In the genomic region with DNA sequence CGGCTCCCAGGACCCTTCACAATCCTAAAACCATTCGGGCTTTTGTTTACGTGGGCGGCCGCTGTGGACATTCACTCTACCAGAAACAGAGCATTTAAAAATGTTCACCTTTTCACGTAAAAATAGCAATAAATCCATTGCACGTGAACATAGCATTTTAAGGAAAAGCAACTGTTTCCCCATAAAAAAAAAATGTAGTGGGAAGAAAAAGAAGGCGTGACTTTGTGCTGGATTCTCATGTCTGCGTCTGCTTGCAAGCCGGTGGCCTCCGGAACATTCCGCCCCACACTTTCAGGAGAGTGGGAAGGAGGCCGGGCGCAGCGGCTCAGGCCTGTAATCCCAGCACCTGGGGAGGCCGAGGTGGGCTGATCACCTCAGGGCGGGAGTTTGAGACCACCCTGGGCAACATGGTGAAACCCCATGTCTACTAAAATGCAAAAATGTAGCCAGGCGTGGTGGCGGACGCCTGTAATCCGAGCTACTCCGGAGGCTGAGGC, we compare ENCODE assay signal across 19 cellular contexts. TPM values are rescaled to one million over a fixed set of nuclear protein-coding genes. Genes with fewer than 3 reads are reported as not detected.
DNase-seq lines count a peak whose midpoint lies in the region; ATAC-seq, FAIRE-seq and TF ChIP-seq lines count a peak whose summit lies in the region.
"Had no signal": no experiment of that assay in that cellular context is flagged by ENCODE, and none has a peak within 500 bp of the region (broad histone marks: within the 10 kb centered on the region; RNA-seq: fewer than 3 reads in every experiment).

No MANE protein-coding gene starts in this region.

- WGBS in K562 (ENCODE audit: insufficient coverage, low coverage, missing lambda C conversion rate) = 42% methylated on average over 19 of the region's 22 CpGs

- no peak for TF ChIP-seq POLR2A in K562 (conservative IDR thresholded peaks at IDR 0.05)

- ATAC-seq in GM23338 (no peak), K562 (no peak)

- in situ Hi-C loops in K562 (cut with MboI) = loop anchor here (5.0 kb wide), 1 partner anchor 233 kb away; no protein-coding TSS in a partner anchor

- H3K27ac ChIP-seq in 22Rv1 (no peak overlapping the region), GM23338 (ENCODE audit: low read depth) (no peak overlapping the region), K562 (ENCODE audit: extremely low read depth, low read depth, low read length) (no peak overlapping the region), neural cell (ENCODE audit: low read length) (no peak overlapping the region)
- H3K27ac ChIP-seq: gastroesophageal sphincter, HL-60, upper lobe of left lung had no signal

- TF ChIP-seq CTCF in 22Rv1 (IDR thresholded peaks at IDR 0.05) (peak; percentile 39), GM23338 (conservative IDR thresholded peaks at IDR 0.05; ENCODE audit: low read depth in 2 of 2) (no peak), K562 (IDR thresholded peaks at IDR 0.05 in 2 of 3, conservative IDR thresholded peaks at IDR 0.05 in 1 of 3; ENCODE audit: insufficient read depth in 2 of 3, low read depth in 1 of 3, low read length in 3 of 3) (0 out of 6 replicates have a peak, but pooled peaks of 1 of the 3 experiments have one; percentile 5), neural cell (IDR thresholded peaks at IDR 0.05; ENCODE audit: poor library complexity, severe bottlenecking) (peak; percentile 17)

- peak overlapping the region; percentile 97 for H2AFZ ChIP-seq in GM23338
- H2AFZ ChIP-seq in K562 (ENCODE audit: low read depth, low read length) = no peak overlapping the region
- no peak overlapping the region for H2AFZ ChIP-seq in neural cell (ENCODE audit: low read depth, low read length)

- H3K27me3 Mint-ChIP-seq in GM23338 (ENCODE audit: insufficient read depth, low read depth, poor library complexity) = peaks cover 14% of the 10 kb centered on the region

- no peak for FAIRE-seq in K562 (lab: Jason Lieb, UNC)

- H3K4me1 ChIP-seq in GM23338 (ENCODE audit: insufficient read depth) (no peaks in the 10 kb centered on the region), K562 (replicated peaks in 1 of 2; ENCODE audit: control insufficient read depth in 2 of 2, insufficient read depth in 2 of 2, low read length in 2 of 2) (peaks cover 0 to 42% of the 10 kb centered on the region in 2 experiments; a peak in 2 of 5 replicates)

- POLR2A ChIA-PET in K562 (lab: Yijun Ruan, JAX) = no interaction called here

- peak overlapping the region; percentile 59 for H3K4me3 Mint-ChIP-seq in GM23338
- H3K4me3 Mint-ChIP-seq: stimulated activated memory B cell treated with anti-CD40 and anti-IgM and Interleukin-4, amounts not matched to agents 10 μg/mL and 1 μg/mL and 100 μg/mL, for 72 hours had no signal

- H3K9me3 Mint-ChIP-seq in GM23338 = peaks cover 2% of the 10 kb centered on the region; the same call in 2 of the 3 replicates

- no peaks in the 10 kb centered on the region for H3K79me2 ChIP-seq in GM23338 (replicated peaks; ENCODE audit: insufficient read depth)
- H3K79me2 ChIP-seq in K562 (ENCODE audit: control insufficient read depth, insufficient read depth, low read length) = no peaks in the 10 kb centered on the region
- H3K79me2 ChIP-seq in neural cell (replicated peaks; ENCODE audit: insufficient read depth, low read length) = no peaks in the 10 kb centered on the region

- BruUV-seq in K562 (replicated peaks; lab: Mats Ljungman, UMichigan) = no TSS peak

- H3K9me2 ChIP-seq in GM23338 (ENCODE audit: insufficient read depth) (no peaks in the 10 kb centered on the region), neural cell (ENCODE audit: insufficient read depth, low read length) (no peaks in the 10 kb centered on the region)

- H3K36me3 Mint-ChIP-seq in GM23338 (ENCODE audit: low read depth) = no peaks in the 10 kb centered on the region

- H3K9ac ChIP-seq in K562 (ENCODE audit: insufficient read depth in 1 of 2, low read depth in 2 of 2, low read length in 2 of 2) (no peak overlapping the region), neural cell (ENCODE audit: low read length) (no peak overlapping the region)

- CTCF ChIA-PET in K562 (lab: Yijun Ruan, JAX; ENCODE audit: low intra/inter-chr PET ratio) = interaction anchor here (0.5 to 1.7 kb wide), 5 partner anchors 66 to 381 kb away, joined by 3 to 6 read pairs (median 4); no protein-coding TSS in a partner anchor

- H3K27me3 ChIP-seq in GM23338 (ENCODE audit: insufficient read depth) (no peaks in the 10 kb centered on the region; the same call in 1 of the 2 replicates), K562 (ENCODE audit: control insufficient read depth in 2 of 2, insufficient read depth in 2 of 2, low read length in 2 of 2) (peaks cover 31 to 77% of the 10 kb centered on the region in 2 experiments), neural cell (ENCODE audit: insufficient read depth, low read depth, low read length) (no peaks in the 10 kb centered on the region)

- H4K20me1 ChIP-seq in GM23338 (replicated peaks; ENCODE audit: insufficient read depth) (peaks cover 3% of the 10 kb centered on the region; the same call in 1 of the 2 replicates), K562 (replicated peaks; ENCODE audit: control insufficient read depth, insufficient read depth, low read length) (no peaks in the 10 kb centered on the region), neural cell (ENCODE audit: insufficient read depth) (no peaks in the 10 kb centered on the region)

- peak overlapping the region; percentile 66 for H3K4me3 ChIP-seq in GM23338
- no peak overlapping the region for H3K4me3 ChIP-seq in K562
- no peak overlapping the region for H3K4me3 ChIP-seq in neural cell (ENCODE audit: low read length)

- peak overlapping the region; percentile 84 for H3K4me2 ChIP-seq in GM23338
- no peak overlapping the region for H3K4me2 ChIP-seq in K562 (ENCODE audit: insufficient read depth, low read length)
- no peak overlapping the region for H3K4me2 ChIP-seq in neural cell (ENCODE audit: low read length)

- H3F3A ChIP-seq in GM23338 (replicated peaks; ENCODE audit: low read depth) = peaks cover 8% of the 10 kb centered on the region; the same call in 1 of the 2 replicates
- no peaks in the 10 kb centered on the region for H3F3A ChIP-seq in neural cell (ENCODE audit: insufficient read depth, low read length, poor library complexity, severe bottlenecking)

- H3K36me3 ChIP-seq in GM23338 (ENCODE audit: insufficient read depth) (no peaks in the 10 kb centered on the region), K562 (ENCODE audit: control insufficient read depth, insufficient read depth, low read length) (no peaks in the 10 kb centered on the region), neural cell (ENCODE audit: insufficient read depth, low read length) (no peaks in the 10 kb centered on the region)
- H3K36me3 ChIP-seq: gastroesophageal sphincter, upper lobe of left lung had no signal

- intact Hi-C loops in K562 (cut with micrococcal nuclease) = loop anchor here (2.0 kb wide), 1 partner anchor 241 kb away; no protein-coding TSS in a partner anchor

- H3K4me1 Mint-ChIP-seq in GM23338 = peaks cover 2% of the 10 kb centered on the region

- H3K9me1 ChIP-seq in K562 (ENCODE audit: control insufficient read depth, insufficient read depth, low read length) = no peaks in the 10 kb centered on the region

- H3K9me3 ChIP-seq in K562 (replicated peaks; ENCODE audit: control insufficient read depth, insufficient read depth, low read depth, low read length) (no peaks in the 10 kb centered on the region; the same call in 1 of the 2 replicates), neural cell (ENCODE audit: low read length) (no peaks in the 10 kb centered on the region)

- H3K27ac Mint-ChIP-seq in GM23338 = no peak overlapping the region
- H3K27ac Mint-ChIP-seq: progenitor cell of endocrine pancreas; stimulated activated memory B cell treated with anti-CD40 and anti-IgM and Interleukin-4, amounts not matched to agents 10 μg/mL and 1 μg/mL and 100 μg/mL, for 72 hours had no signal

- TF ChIP-seq EP300 in K562 (IDR thresholded peaks at IDR 0.05; ENCODE audit: low read length) (no peak), neural cell (conservative IDR thresholded peaks at IDR 0.05; ENCODE audit: poor library complexity, severe bottlenecking) (no peak)

- DNase-seq in GM23338 (ENCODE audit: low spot score) (no peak), K562 (ENCODE audit: extremely low read depth in 1 of 4, low spot score in 3 of 4) (no peak), T-helper 2 cell (no peak), SW480 (ENCODE audit: low spot score) (no peak), cerebellar cortex (ENCODE audit: low spot score) (no peak), MV-4-11 (lab: John Stamatoyannopoulos, UW) (no peak)
- DNase-seq: COR-L47, cortex of kidney, NCI-H1092 treated with DMSO at 0.1 percent for 48 hours had no signal

- TF ChIP-seq RAD21 in K562 (CRISPR knock-in tag; conservative IDR thresholded peaks at IDR 0.05 in 1 of 2, IDR thresholded peaks at IDR 0.05 in 1 of 2) (no peak), neural cell (conservative IDR thresholded peaks at IDR 0.05) (peak; percentile 10)

RNA-seq across cellular contexts. Expression of a gene that starts 13.4 kb away (rescaled TPM):
- not detected in 2 replicates for total RNA-seq in GM23338 (2014; rRNA removed; shearing (Covaris generic))
- polyA plus RNA-seq in GM23338 (2016; fragmentation: Nextera tagmentation; extraction: Ambion mirVana) (0.29 and 0.30 TPM in 2 replicates), K562 (2011; rRNA removed) (not detected in 2 replicates), K562 (2014; fragmentation: Illumina TruSeq; extraction: Trizol) (not detected in 2 replicates), K562 (2014; fragmentation: Nextera tagmentation; extraction: Ambion mirVana) (not detected), K562 (2014; rRNA removed) (not detected in 2 replicates), neural cell (not detected in 2 replicates)
- not detected in 2 replicates for total RNA-seq in K562 (2011; cell fraction: chromatin; rRNA removed; ENCODE audit: low replicate concordance)
- total RNA-seq in K562 (2011; cell fraction: nucleolus; rRNA removed) = not detected in 2 replicates
- not detected in 2 replicates for total RNA-seq in K562 (2011; cell fraction: nucleoplasm; rRNA removed)
- total RNA-seq in K562 (2014; rRNA removed) (not detected in 2 replicates), K562 (2014; rRNA removed; fragmentation: Illumina TruSeq; extraction: Trizol) (not detected in 2 replicates), K562 (2015; rRNA removed; fragmentation: Illumina TruSeq; extraction: Trizol) (not detected in 2 replicates), K562 (2021) (not detected in 2 replicates)
- polyA plus RNA-seq in K562 (2011; cell fraction: cytosol; rRNA removed) = not detected in 2 replicates
- not detected in 2 replicates for polyA plus RNA-seq in K562 (2011; cell fraction: nucleus; rRNA removed)
- polyA plus RNA-seq in K562 (2012) = 1.00 and 1.4 TPM in 2 replicates
- polyA minus RNA-seq in K562 (2011; rRNA and poly(A)+ RNA removed) = not detected in 2 replicates
- polyA minus RNA-seq in K562 (2011; cell fraction: cytosol; rRNA and poly(A)+ RNA removed) = not detected in 2 replicates
- polyA minus RNA-seq in K562 (2011; cell fraction: nucleus; rRNA and poly(A)+ RNA removed) = not detected in 2 replicates
- polyA minus RNA-seq in neural cell = not detected in 2 replicates
- total RNA-seq: epithelial cell of proximal tubule, gastroesophageal sphincter, liver, progenitor cell of endocrine pancreas, upper lobe of left lung had no signal
- polyA plus RNA-seq: AG04450, liver had no signal

RNA-seq across cellular contexts. Expression of a gene that starts 25.5 kb away (rescaled TPM):
- total RNA-seq in GM23338 (2014; rRNA removed; shearing (Covaris generic)) = 108 and 129 TPM in 2 replicates
- polyA plus RNA-seq in GM23338 (2016; fragmentation: Nextera tagmentation; extraction: Ambion mirVana) (61.3 and 69.2 TPM in 2 replicates), K562 (2011; rRNA removed) (17.0 and 32.6 TPM in 2 replicates), K562 (2014; fragmentation: Illumina TruSeq; extraction: Trizol) (5.1 and 23.0 TPM in 2 replicates), K562 (2014; fragmentation: Nextera tagmentation; extraction: Ambion mirVana) (1 to 10 TPM; 2.5 to 2.7 TPM), K562 (2014; rRNA removed) (91.5 and 93.4 TPM in 2 replicates), neural cell (25.7 and 31.2 TPM in 2 replicates)
- 53.1 and 261 TPM in 2 replicates for total RNA-seq in K562 (2011; cell fraction: chromatin; rRNA removed; ENCODE audit: low replicate concordance)
- 207 and 214 TPM in 2 replicates for total RNA-seq in K562 (2011; cell fraction: nucleolus; rRNA removed)
- total RNA-seq in K562 (2011; cell fraction: nucleoplasm; rRNA removed) = 88.6 and 90.7 TPM in 2 replicates
- total RNA-seq in K562 (2014; rRNA removed) (57.2 and 70.7 TPM in 2 replicates), K562 (2014; rRNA removed; fragmentation: Illumina TruSeq; extraction: Trizol) (2.7 and 4.4 TPM in 2 replicates), K562 (2015; rRNA removed; fragmentation: Illumina TruSeq; extraction: Trizol) (21.1 and 22.1 TPM in 2 replicates), K562 (2021) (121 and 123 TPM in 2 replicates)
- 23.3 and 65.2 TPM in 2 replicates for polyA plus RNA-seq in K562 (2011; cell fraction: cytosol; rRNA removed)
- 379 and 556 TPM in 2 replicates for polyA plus RNA-seq in K562 (2011; cell fraction: nucleus; rRNA removed)
- 65.7 and 81.8 TPM in 2 replicates for polyA plus RNA-seq in K562 (2012)
- polyA minus RNA-seq in K562 (2011; rRNA and poly(A)+ RNA removed) = 2.7 and 4.0 TPM in 2 replicates
- polyA minus RNA-seq in K562 (2011; cell fraction: cytosol; rRNA and poly(A)+ RNA removed) = 8.6 and 13.5 TPM in 2 replicates
- 59.3 and 59.4 TPM in 2 replicates for polyA minus RNA-seq in K562 (2011; cell fraction: nucleus; rRNA and poly(A)+ RNA removed)
- 11.5 and 21.2 TPM in 2 replicates for polyA minus RNA-seq in neural cell

RNA-seq across cellular contexts. Expression of a gene that starts 25.8 kb away (rescaled TPM):
- 41.9 and 79.5 TPM in 2 replicates for total RNA-seq in GM23338 (2014; rRNA removed; shearing (Covaris generic))
- polyA plus RNA-seq in GM23338 (2016; fragmentation: Nextera tagmentation; extraction: Ambion mirVana) = 19.1 and 20.7 TPM in 2 replicates
- total RNA-seq in K562 (2011; cell fraction: chromatin; rRNA removed; ENCODE audit: low replicate concordance) = 10.9 and 59.9 TPM in 2 replicates
- 59.0 and 69.6 TPM in 2 replicates for total RNA-seq in K562 (2011; cell fraction: nucleolus; rRNA removed)
- total RNA-seq in K562 (2011; cell fraction: nucleoplasm; rRNA removed) = 21.1 and 25.7 TPM in 2 replicates
- 50.7 and 67.3 TPM in 2 replicates for total RNA-seq in K562 (2014; rRNA removed)
- total RNA-seq in K562 (2014; rRNA removed; fragmentation: Illumina TruSeq; extraction: Trizol) = 1.7 and 3.3 TPM in 2 replicates
- 22.7 and 27.2 TPM in 2 replicates for total RNA-seq in K562 (2015; rRNA removed; fragmentation: Illumina TruSeq; extraction: Trizol)
- total RNA-seq in K562 (2021) = 55.2 and 55.9 TPM in 2 replicates
- 12.0 and 17.7 TPM in 2 replicates for polyA plus RNA-seq in K562 (2011; rRNA removed)
- 26.1 and 86.4 TPM in 2 replicates for polyA plus RNA-seq in K562 (2011; cell fraction: cytosol; rRNA removed)
- polyA plus RNA-seq in K562 (2011; cell fraction: nucleus; rRNA removed) = 56.1 and 93.4 TPM in 2 replicates
- 24.6 and 30.5 TPM in 2 replicates for polyA plus RNA-seq in K562 (2012)
- polyA plus RNA-seq in K562 (2014; fragmentation: Illumina TruSeq; extraction: Trizol) = 7.0 and 30.1 TPM in 2 replicates
- polyA plus RNA-seq in K562 (2014; fragmentation: Nextera tagmentation; extraction: Ambion mirVana) = under 1 TPM; 0.45 to 0.98 TPM
- polyA plus RNA-seq in K562 (2014; rRNA removed) = 56.6 and 66.9 TPM in 2 replicates
- 3.8 and 4.8 TPM in 2 replicates for polyA minus RNA-seq in K562 (2011; rRNA and poly(A)+ RNA removed)
- 18.6 and 19.8 TPM in 2 replicates for polyA minus RNA-seq in K562 (2011; cell fraction: cytosol; rRNA and poly(A)+ RNA removed)
- polyA minus RNA-seq in K562 (2011; cell fraction: nucleus; rRNA and poly(A)+ RNA removed) = 30.8 and 34.1 TPM in 2 replicates
- 42.4 and 44.8 TPM in 2 replicates for polyA plus RNA-seq in neural cell
- polyA minus RNA-seq in neural cell = 23.7 and 26.1 TPM in 2 replicates

RNA-seq across cellular contexts. Expression of a gene that starts 53.4 kb away (rescaled TPM):
- 0.10 TPM in 1 of 2 replicates, not detected in the other for total RNA-seq in GM23338 (2014; rRNA removed; shearing (Covaris generic))
- polyA plus RNA-seq in GM23338 (2016; fragmentation: Nextera tagmentation; extraction: Ambion mirVana) (not detected in 2 replicates), K562 (2011; rRNA removed) (not detected in 2 replicates), K562 (2014; fragmentation: Illumina TruSeq; extraction: Trizol) (not detected in 2 replicates), K562 (2014; fragmentation: Nextera tagmentation; extraction: Ambion mirVana) (not detected), K562 (2014; rRNA removed) (not detected in 2 replicates), neural cell (0.40 and 0.63 TPM in 2 replicates)
- not detected in 2 replicates for total RNA-seq in K562 (2011; cell fraction: chromatin; rRNA removed; ENCODE audit: low replicate concordance)
- total RNA-seq in K562 (2011; cell fraction: nucleolus; rRNA removed) = not detected in 2 replicates
- not detected in 2 replicates for total RNA-seq in K562 (2011; cell fraction: nucleoplasm; rRNA removed)
- total RNA-seq in K562 (2014; rRNA removed) (not detected in 2 replicates), K562 (2014; rRNA removed; fragmentation: Illumina TruSeq; extraction: Trizol) (not detected in 2 replicates), K562 (2015; rRNA removed; fragmentation: Illumina TruSeq; extraction: Trizol) (not detected in 2 replicates), K562 (2021) (0.22 TPM in 1 of 2 replicates, not detected in the other)
- polyA plus RNA-seq in K562 (2011; cell fraction: cytosol; rRNA removed) = not detected in 2 replicates
- not detected in 2 replicates for polyA plus RNA-seq in K562 (2011; cell fraction: nucleus; rRNA removed)
- not detected in 2 replicates for polyA plus RNA-seq in K562 (2012)
- not detected in 2 replicates for polyA minus RNA-seq in K562 (2011; rRNA and poly(A)+ RNA removed)
- polyA minus RNA-seq in K562 (2011; cell fraction: cytosol; rRNA and poly(A)+ RNA removed) = 0.86 and 3.8 TPM in 2 replicates
- 0.22 and 0.40 TPM in 2 replicates for polyA minus RNA-seq in K562 (2011; cell fraction: nucleus; rRNA and poly(A)+ RNA removed)
- not detected in 2 replicates for polyA minus RNA-seq in neural cell

Comparison
In these comparisons a context has a peak if more than half of its experiments do, and no peak if none do; other contexts are left out.
1. CTCF ChIP-seq: peak in 22Rv1 (single experiment) and neural cell (single experiment); none in GM23338 (0 of 2).